ENCODE assay signal across 8 cellular contexts in genomic region chr7:105677803-105678583, GRCh38.
A peak's percentile ranks its signal among the peaks of the same experiment; 100 is the strongest.
DNase-seq lines count a peak whose midpoint lies in the region; ATAC-seq and TF ChIP-seq lines count a peak whose summit lies in the region.

No MANE protein-coding gene starts in this region.

- peak; percentile 30 for ATAC-seq in Right ventricle myocardium superior (ENCODE audit: poor library complexity)
- peak; percentile 87 for ATAC-seq in stimulated activated naive CD8-positive, alpha-beta T cell treated with anti-CD3 and anti-CD28 coated beads, Interleukin-15, amount 100 ng/mL, for 72 hours
- no peak for ATAC-seq in left lobe of liver

- H3K27ac ChIP-seq in 22Rv1: peak overlapping the region; percentile 29; the same call in 1 of the 2 replicates

- no peak for TF ChIP-seq CTCF in 22Rv1 (IDR thresholded peaks at IDR 0.05)

- peak overlapping the region; percentile 80 to 82 for H3K4me3 Mint-ChIP-seq in stimulated activated naive CD8-positive, alpha-beta T cell treated with anti-CD3 and anti-CD28 coated beads, Interleukin-15, amount 100 ng/mL, for 72 hours

- no peaks in the 10 kb centered on the region for H3K27me3 Mint-ChIP-seq in stimulated activated naive CD8-positive, alpha-beta T cell treated with anti-CD3 and anti-CD28 coated beads, Interleukin-15, amount 100 ng/mL, for 72 hours

- peak overlapping the region; percentile 66 for H3K4me3 ChIP-seq in Jurkat, Clone E6-1 (ENCODE audit: low read length)

- peak; percentile 79 for DNase-seq in Jurkat, Clone E6-1 (ENCODE audit: low read depth, low spot score)
- DNase-seq in activated CD4-positive, alpha-beta T cell treated with anti-CD3 and anti-CD28 coated beads, Interleukin-2, amount 50 U/mL, for 48 hours: peak; percentile 58 to 65
- DNase-seq in Right ventricle myocardium superior (peak; percentile 56), left lobe of liver (ENCODE audit: low spot score) (no peak), NCI-H1417 treated with DMSO at 0.1 percent for 48 hours (lab: John Stamatoyannopoulos, UW) (no peak)
- DNase-seq in stimulated activated naive CD8-positive, alpha-beta T cell treated with anti-CD3 and anti-CD28 coated beads, Interleukin-15, amount 100 ng/mL, for 72 hours: peak; percentile 58 to 76

- peak overlapping the region; percentile 84 to 95 for H3K27ac Mint-ChIP-seq in stimulated activated naive CD8-positive, alpha-beta T cell treated with anti-CD3 and anti-CD28 coated beads, Interleukin-15, amount 100 ng/mL, for 72 hours

- peak; percentile 42 for TF ChIP-seq POLR2A in GM19193 (IDR thresholded peaks at IDR 0.05; ENCODE audit: extremely low read depth, insufficient read depth, insufficient read length)

- H3K9me3 Mint-ChIP-seq in stimulated activated naive CD8-positive, alpha-beta T cell treated with anti-CD3 and anti-CD28 coated beads, Interleukin-15, amount 100 ng/mL, for 72 hours: no peaks in the 10 kb centered on the region

- peaks cover 66% of the 10 kb centered on the region for H3K4me1 Mint-ChIP-seq in stimulated activated naive CD8-positive, alpha-beta T cell treated with anti-CD3 and anti-CD28 coated beads, Interleukin-15, amount 100 ng/mL, for 72 hours

- intact Hi-C loops in Right ventricle myocardium superior (cut with DNase I): no loop called here

Comparison
In these comparisons a context has a peak if more than half of its experiments do, and no peak if none do; other contexts are left out.
1. DNase-seq: peak in Jurkat, Clone E6-1 (single experiment), activated CD4-positive, alpha-beta T cell treated with anti-CD3 and anti-CD28 coated beads, Interleukin-2, amount 50 U/mL, for 48 hours (2 of 2), Right ventricle myocardium superior (single experiment) and stimulated activated naive CD8-positive, alpha-beta T cell treated with anti-CD3 and anti-CD28 coated beads, Interleukin-15, amount 100 ng/mL, for 72 hours (2 of 2); none in left lobe of liver (single experiment) and NCI-H1417 treated with DMSO at 0.1 percent for 48 hours (single experiment).